Comparison of ENCODE assay signal across 8 cellular contexts in genomic region chr11:71453911-71454304, GRCh38. TPM values are rescaled to one million over a fixed set of nuclear protein-coding genes. Genes with fewer than 3 reads are reported as not detected.
DNase-seq lines count a peak whose midpoint lies in the region; ATAC-seq and TF ChIP-seq lines count a peak whose summit lies in the region.

No MANE protein-coding gene starts in this region.

- H3K27me3 ChIP-seq in right lobe of liver (no peaks in the 10 kb centered on the region), tibial nerve (no peaks in the 10 kb centered on the region)

- H3K27ac ChIP-seq in right lobe of liver, result peak overlapping the region in 2 of 3 donors; percentile 54 to 85
- peak overlapping the region in 2 of 4 donors; percentile 84 to 85 for H3K27ac ChIP-seq in tibial nerve

- H3K4me1 Mint-ChIP-seq in activated T-cell treated with anti-CD3 and anti-CD28 coated beads, Interleukin-2, amount 50 U/mL, for 4 hours (ENCODE audit: low read depth), result peaks cover 51% of the 10 kb centered on the region
- H3K4me1 Mint-ChIP-seq in activated naive CD8-positive, alpha-beta T cell treated with anti-CD3 and anti-CD28 coated beads, Interleukin-2, amount 50 U/mL, for 24 hours, result peaks cover 54% of the 10 kb centered on the region

- H3K27ac Mint-ChIP-seq in activated naive CD8-positive, alpha-beta T cell treated with anti-CD3 and anti-CD28 coated beads, Interleukin-2, amount 50 U/mL, for 24 hours, result no peak overlapping the region

- H3K4me1 ChIP-seq in right lobe of liver, result peaks cover 3 to 36% (median 15%) of the 10 kb centered on the region in 4 donors
- H3K4me1 ChIP-seq in tibial nerve, result peaks cover 0 to 43% (median 21%) of the 10 kb centered on the region in 4 donors

- H3K4me3 ChIP-seq in right lobe of liver, result peak overlapping the region; percentile 66 to 83 (median 82)
- H3K4me3 ChIP-seq in tibial nerve, result peak overlapping the region; percentile 77 to 99 (median 88)

- no peak for TF ChIP-seq EP300 in tibial nerve (IDR thresholded peaks at IDR 0.05)

- H3K9me3 Mint-ChIP-seq in activated T-cell treated with anti-CD3 and anti-CD28 coated beads, Interleukin-2, amount 50 U/mL, for 4 hours, result no peaks in the 10 kb centered on the region
- no peaks in the 10 kb centered on the region for H3K9me3 Mint-ChIP-seq in activated naive CD8-positive, alpha-beta T cell treated with anti-CD3 and anti-CD28 coated beads, Interleukin-2, amount 50 U/mL, for 24 hours

- H3K9me3 ChIP-seq in right lobe of liver (no peaks in the 10 kb centered on the region), tibial nerve (no peaks in the 10 kb centered on the region)

- TF ChIP-seq POLR2A in right lobe of liver (IDR thresholded peaks at IDR 0.05) (no peak), tibial nerve (IDR thresholded peaks at IDR 0.05) (no peak)

- H3K27me3 Mint-ChIP-seq in activated T-cell treated with anti-CD3 and anti-CD28 coated beads, Interleukin-2, amount 50 U/mL, for 4 hours (ENCODE audit: low read depth), result no peaks in the 10 kb centered on the region
- H3K27me3 Mint-ChIP-seq in activated naive CD8-positive, alpha-beta T cell treated with anti-CD3 and anti-CD28 coated beads, Interleukin-2, amount 50 U/mL, for 24 hours, result no peaks in the 10 kb centered on the region

- TF ChIP-seq CTCF in right lobe of liver (IDR thresholded peaks at IDR 0.05) (no peak), tibial nerve (IDR thresholded peaks at IDR 0.05) (no peak)

- WGBS in right lobe of liver (ENCODE audit: insufficient coverage, low coverage, low lambda C conversion rate, missing lambda C conversion rate), result 13% methylated on average over 7 of the region's 7 CpGs
- 69 to 71% methylated on average over 7 of the region's 7 CpGs for WGBS in tibial nerve, 2 donors

- H3K36me3 Mint-ChIP-seq in activated T-cell treated with anti-CD3 and anti-CD28 coated beads, Interleukin-2, amount 50 U/mL, for 4 hours (ENCODE audit: insufficient read depth), result peaks cover 29% of the 10 kb centered on the region
- H3K36me3 Mint-ChIP-seq in activated naive CD8-positive, alpha-beta T cell treated with anti-CD3 and anti-CD28 coated beads, Interleukin-2, amount 50 U/mL, for 24 hours (ENCODE audit: low read depth), result peaks cover 26% of the 10 kb centered on the region

- H3K36me3 ChIP-seq in right lobe of liver (peaks cover 0 to 34% (median 12%) of the 10 kb centered on the region in 4 donors), tibial nerve (peaks cover 0 to 41% (median 3%) of the 10 kb centered on the region in 3 donors)

- peak overlapping the region; percentile 89 for H3K4me3 Mint-ChIP-seq in activated T-cell treated with anti-CD3 and anti-CD28 coated beads, Interleukin-2, amount 50 U/mL, for 4 hours
- H3K4me3 Mint-ChIP-seq in activated naive CD8-positive, alpha-beta T cell treated with anti-CD3 and anti-CD28 coated beads, Interleukin-2, amount 50 U/mL, for 24 hours, result peak overlapping the region; percentile 91

- intact Hi-C loops in right lobe of liver (cut with DNase I), result no loop called here

- no peak for ATAC-seq in activated T-cell treated with anti-CD3 and anti-CD28 coated beads, Interleukin-2, amount 50 U/mL, for 4 hours
- no peak for ATAC-seq in activated naive CD8-positive, alpha-beta T cell treated with anti-CD3 and anti-CD28 coated beads, Interleukin-2, amount 50 U/mL, for 24 hours
- no peak for ATAC-seq in right lobe of liver
- ATAC-seq in GM18868 (IDR thresholded peaks at IDR 0.05; ENCODE audit: unreplicated experiment), result no peak
- ATAC-seq in HG03565 (IDR thresholded peaks at IDR 0.05; ENCODE audit: unreplicated experiment), result no peak

- DNase-seq in activated T-cell treated with anti-CD3 and anti-CD28 coated beads, Interleukin-2, amount 50 U/mL, for 4 hours, result no peak
- DNase-seq in activated T-cell treated with anti-CD3 and anti-CD28 coated beads, Interleukin-2, amount 50 U/mL, for 48 hours, result no peak
- no peak for DNase-seq in activated naive CD8-positive, alpha-beta T cell treated with anti-CD3 and anti-CD28 coated beads, Interleukin-2, amount 50 U/mL, for 24 hours
- DNase-seq in right lobe of liver, result no peak
- DNase-seq in tibial nerve (ENCODE audit: low spot score in 2 of 2), result no peak
- DNase-seq in NCI-H526 (lab: John Stamatoyannopoulos, UW), result no peak

RNA-seq across cellular contexts. Expression of gene NADSYN1, which starts 0.9 kb away (rescaled TPM):
- total RNA-seq in activated T-cell treated with anti-CD3 and anti-CD28 coated beads, Interleukin-2, amount 50 U/mL, for 4 hours, result 10 to 100 TPM; 29.4 to 43.1 (median 30.6) TPM
- total RNA-seq in right lobe of liver (10 to 100 TPM; 26.4 to 54.7 (median 35.4) TPM), tibial nerve (10 to 100 TPM; 54.2 to 85.9 (median 70.0) TPM)

RNA-seq across cellular contexts. Expression of gene DHCR7, which starts 5.7 kb away (rescaled TPM):
- 10 to 100 TPM; 29.8 to 39.2 (median 32.0) TPM for total RNA-seq in activated T-cell treated with anti-CD3 and anti-CD28 coated beads, Interleukin-2, amount 50 U/mL, for 4 hours
- total RNA-seq in right lobe of liver (100 to 1,000 TPM in 4 of 6 experiments, 10 to 100 TPM in 2; 42.0 to 320 (median 126) TPM), tibial nerve (10 to 100 TPM; 10.3 to 17.3 (median 14.8) TPM)
